Comparison of ENCODE assay signal across 8 cellular contexts in the genomic region with DNA sequence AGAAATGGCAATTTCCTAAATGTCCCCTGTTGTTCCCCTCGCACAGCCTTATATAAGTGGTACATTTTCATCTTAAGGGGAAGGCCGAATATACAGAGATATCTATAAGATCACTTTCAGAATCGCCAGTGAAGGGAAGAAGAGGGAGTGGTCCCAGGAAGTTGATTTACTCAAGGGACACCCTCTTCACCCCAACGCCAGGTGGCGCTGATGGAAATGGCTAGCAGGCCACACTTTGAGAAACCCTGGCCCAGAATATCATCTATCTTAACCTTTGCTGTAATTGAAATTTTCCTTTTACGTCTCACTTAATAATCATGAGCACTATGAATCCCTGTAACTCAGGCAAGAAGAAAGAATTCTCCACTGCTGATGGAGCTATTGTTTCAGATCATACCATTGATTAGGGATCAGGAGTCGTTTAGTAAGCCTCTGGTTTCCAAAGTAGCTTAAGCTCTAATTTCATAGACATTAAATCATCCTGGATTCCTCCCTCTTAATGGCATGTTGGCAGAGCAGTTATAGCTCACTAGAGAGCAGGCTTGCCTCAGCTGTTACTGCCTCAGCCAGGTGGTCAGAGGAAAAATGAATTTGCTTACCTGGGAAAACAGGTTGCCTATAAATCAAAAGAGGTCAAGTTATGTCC.
DNase-seq lines count a peak whose midpoint lies in the region; ATAC-seq and TF ChIP-seq lines count a peak whose summit lies in the region.

No MANE protein-coding gene starts in this region.

- H3K27me3 ChIP-seq in DOHH2 (ENCODE audit: control insufficient read depth, low read length) (no peaks in the 10 kb centered on the region), IMR-90 (ENCODE audit: control insufficient read depth, insufficient read depth, low read length) (no peaks in the 10 kb centered on the region)

- no peaks in the 10 kb centered on the region for H3K9me3 Mint-ChIP-seq in stimulated activated naive CD8-positive, alpha-beta T cell treated with anti-CD3 and anti-CD28 coated beads, Interleukin-15, amount 100 ng/mL, for 72 hours

- no peak overlapping the region for H2BK5ac ChIP-seq in IMR-90 (ENCODE audit: low read depth, low read length, poor library complexity, severe bottlenecking)

- H4K8ac ChIP-seq in IMR-90 (ENCODE audit: low read depth in 2 of 2, low read length in 2 of 2) = no peak overlapping the region

- no peaks in the 10 kb centered on the region for H3K27me3 Mint-ChIP-seq in stimulated activated naive CD8-positive, alpha-beta T cell treated with anti-CD3 and anti-CD28 coated beads, Interleukin-15, amount 100 ng/mL, for 72 hours

- H2AFZ ChIP-seq in IMR-90 (replicated peaks; ENCODE audit: low read length, poor library complexity) = no peak overlapping the region

- H3K36me3 ChIP-seq in DOHH2 (ENCODE audit: control insufficient read depth, low read length) (no peaks in the 10 kb centered on the region), IMR-90 (ENCODE audit: control insufficient read depth, insufficient read depth, low read length) (no peaks in the 10 kb centered on the region)

- no peaks in the 10 kb centered on the region for H3K79me2 ChIP-seq in DOHH2 (ENCODE audit: control insufficient read depth, low read length)

- WGBS in IMR-90 (ENCODE audit: extremely low coverage in 2 of 2, insufficient read length in 1 of 2), 2 experiments = no CpG with 5 or more reads among the region's 7 CpGs

- no TSS peak for BruUV-seq in IMR-90 (replicated peaks; lab: Mats Ljungman, UMichigan)

- H3K4me3 Mint-ChIP-seq in stimulated activated naive CD8-positive, alpha-beta T cell treated with anti-CD3 and anti-CD28 coated beads, Interleukin-15, amount 100 ng/mL, for 72 hours = no peak overlapping the region

- H3K4me3 ChIP-seq in DOHH2 (ENCODE audit: low read length) (no peak overlapping the region), IMR-90 (ENCODE audit: insufficient read depth, low read depth, low read length) (no peak overlapping the region)

- no peaks in the 10 kb centered on the region for H3K79me1 ChIP-seq in IMR-90 (ENCODE audit: low read depth in 1 of 2, low read length in 2 of 2)

- no peak overlapping the region for H3K4me2 ChIP-seq in DOHH2 (ENCODE audit: low read length)
- H3K4me2 ChIP-seq in IMR-90 (ENCODE audit: low read depth, low read length) = no peak overlapping the region

- H4K5ac ChIP-seq in IMR-90 (ENCODE audit: low read depth, low read length) = no peak overlapping the region

- H4K20me1 ChIP-seq in DOHH2 (ENCODE audit: control insufficient read depth, insufficient read depth, low read depth, low read length) (no peaks in the 10 kb centered on the region), IMR-90 (ENCODE audit: insufficient read depth, low read length) (no peaks in the 10 kb centered on the region)

- no peak overlapping the region for H2BK15ac ChIP-seq in IMR-90 (ENCODE audit: low read depth, low read length)

- CTCF ChIA-PET in IMR-90 (lab: Yijun Ruan, JAX) = interaction anchor here (0.6 kb wide), 2 partner anchors 9 to 174 kb away, joined by 3 read pairs; no protein-coding TSS in a partner anchor
- CTCF ChIA-PET in RWPE1 (lab: Yijun Ruan, JAX) = interaction anchor here (0.6 to 1.1 kb wide), 4 partner anchors 37 to 504 kb away, joined by 3 to 4 read pairs (median 3); no protein-coding TSS in a partner anchor

- H3F3A ChIP-seq in DOHH2 (ENCODE audit: control insufficient read depth, insufficient read depth) = no peaks in the 10 kb centered on the region

- intact Hi-C loops in IMR-90 (cut with micrococcal nuclease) = loop anchor here (1.0 to 5.0 kb wide), 2 partner anchors 226 to 1625 kb away; no protein-coding TSS in a partner anchor

- peak; percentile 60 for TF ChIP-seq RAD21 in IMR-90 (IDR thresholded peaks at IDR 0.05; ENCODE audit: low read length)

- in situ Hi-C loops in IMR-90 (cut with MboI; ENCODE audit: low sequenced_read_pairs) = no loop called here

- ATAC-seq in GM19035 (IDR thresholded peaks at IDR 0.05; ENCODE audit: unreplicated experiment) (peak; percentile 97), IMR-90 (ENCODE audit: low read depth) (peak; percentile 64; the same call in 1 of the 2 replicates)
- ATAC-seq in stimulated activated naive CD8-positive, alpha-beta T cell treated with anti-CD3 and anti-CD28 coated beads, Interleukin-15, amount 100 ng/mL, for 72 hours = no peak

- H3K27ac ChIP-seq in DOHH2 (ENCODE audit: low read depth, low read length) (no peak overlapping the region), IMR-90 (ENCODE audit: insufficient read depth, low read length) (no peak overlapping the region), RWPE1 (no peak overlapping the region)

- no peak overlapping the region for H2BK20ac ChIP-seq in IMR-90 (ENCODE audit: low read depth, low read length)

- no peaks in the 10 kb centered on the region for H3K9me1 ChIP-seq in IMR-90 (ENCODE audit: insufficient read depth, low read length)

- H3K27ac Mint-ChIP-seq in stimulated activated naive CD8-positive, alpha-beta T cell treated with anti-CD3 and anti-CD28 coated beads, Interleukin-15, amount 100 ng/mL, for 72 hours = no peak overlapping the region

- TF ChIP-seq CTCF in DOHH2 (IDR thresholded peaks at IDR 0.05; ENCODE audit: low read depth, low read length, poor library complexity, severe bottlenecking) (peak; percentile 77), IMR-90 (conservative IDR thresholded peaks at IDR 0.05; ENCODE audit: low read depth, low read length) (peak; percentile 61), RWPE1 (conservative IDR thresholded peaks at IDR 0.05; ENCODE audit: low read depth) (peak; percentile 52)

- DNase-seq in IMR-90 (peak; percentile 43), RWPE1 (ENCODE audit: low spot score) (peak; percentile 17), glomerular visceral epithelial cell (ENCODE audit: extremely low spot score) (peak; percentile 49), NCI-H128 (lab: John Stamatoyannopoulos, UW; ENCODE audit: unreplicated experiment) (no peak), nucleus accumbens (lab: John Stamatoyannopoulos, UW) (no peak)
- peak; percentile 3 to 9 for DNase-seq in stimulated activated naive CD8-positive, alpha-beta T cell treated with anti-CD3 and anti-CD28 coated beads, Interleukin-15, amount 100 ng/mL, for 72 hours

- H3K18ac ChIP-seq in IMR-90 (ENCODE audit: low read depth, low read length) = no peak overlapping the region

- no peak overlapping the region for H3K14ac ChIP-seq in IMR-90 (replicated peaks; ENCODE audit: low read depth, low read length)

- H3K9ac ChIP-seq in IMR-90 (ENCODE audit: low read depth, low read length) = no peak overlapping the region

- no peak overlapping the region for H2AK5ac ChIP-seq in IMR-90 (ENCODE audit: low read depth, low read length)

- no peak overlapping the region for H2AK9ac ChIP-seq in IMR-90 (replicated peaks; ENCODE audit: low read depth, low read length, poor library complexity)

- H3K56ac ChIP-seq in IMR-90 (ENCODE audit: extremely low read depth, insufficient read depth, low read length) = no peak overlapping the region

- H3K9me3 ChIP-seq in DOHH2 (ENCODE audit: control insufficient read depth, insufficient read depth, low read length) (no peaks in the 10 kb centered on the region), IMR-90 (ENCODE audit: control insufficient read depth, insufficient read depth, low read length) (no peaks in the 10 kb centered on the region)

- no peaks in the 10 kb centered on the region for H3K9me2 ChIP-seq in DOHH2 (replicated peaks; ENCODE audit: control insufficient read depth, low read length)

- H3K4ac ChIP-seq in IMR-90 (ENCODE audit: low read depth, low read length) = no peak overlapping the region

- dilution Hi-C loops in IMR-90 (cut with HindIII; ENCODE audit: low sequenced_read_pairs, unreplicated experiment) = no loop called here

- H3K4me1 Mint-ChIP-seq in stimulated activated naive CD8-positive, alpha-beta T cell treated with anti-CD3 and anti-CD28 coated beads, Interleukin-15, amount 100 ng/mL, for 72 hours = no peaks in the 10 kb centered on the region

- H3K4me1 ChIP-seq in DOHH2 (ENCODE audit: control insufficient read depth, low read length) (no peaks in the 10 kb centered on the region), IMR-90 (ENCODE audit: control insufficient read depth, insufficient read depth, low read length) (no peaks in the 10 kb centered on the region)

- no peak overlapping the region for H3K23ac ChIP-seq in IMR-90 (ENCODE audit: low read depth, low read length)

- no peak overlapping the region for H2BK120ac ChIP-seq in IMR-90 (ENCODE audit: low read depth, low read length)

- TF ChIP-seq POLR2A in IMR-90 (IDR thresholded peaks at IDR 0.05; ENCODE audit: low read depth, low read length) = no peak

- POLR2A ChIA-PET in IMR-90 (lab: Charles Lee; ENCODE audit: unreplicated experiment) (no interaction called here), RWPE1 (lab: Yijun Ruan, JAX; ENCODE audit: low non-redundant PET) (no interaction called here)

- no peak overlapping the region for H4K91ac ChIP-seq in IMR-90 (ENCODE audit: insufficient read depth, low read depth, low read length)

TF ChIP-seq in IMR-90, 13 proteins besides CTCF, POLR2A, EP300 and RAD21:
- peak; percentile 79 for TF ChIP-seq SMC3 (IDR thresholded peaks at IDR 0.05; ENCODE audit: low read depth, low read length)
- no peak for TF ChIP-seq NFE2L2 (IDR thresholded peaks at IDR 0.05; ENCODE audit: low read depth, low read length)

Comparison
In these comparisons a context has a peak if more than half of its experiments do, and no peak if none do; other contexts are left out.
1. DNase-seq: peak in IMR-90 (single experiment), RWPE1 (single experiment), glomerular visceral epithelial cell (single experiment) and stimulated activated naive CD8-positive, alpha-beta T cell treated with anti-CD3 and anti-CD28 coated beads, Interleukin-15, amount 100 ng/mL, for 72 hours (2 of 2); none in NCI-H128 (single experiment) and nucleus accumbens (0 of 56).
2. Peak in every context shown above with its lines, with median percentiles within 50 percentile points of each other: CTCF ChIP-seq.